Comparison of ENCODE assay signal across 12 cellular contexts in genomic region chr7:131196808-131197207, GRCh38.
A peak's percentile ranks its signal among the peaks of the same experiment; 100 is the strongest.
DNase-seq lines count a peak whose midpoint lies in the region; ATAC-seq and TF ChIP-seq lines count a peak whose summit lies in the region.
"Had no signal": no experiment of that assay in that cellular context is flagged by ENCODE, and none has a peak within 500 bp of the region (broad histone marks: within the 10 kb centered on the region; RNA-seq: fewer than 3 reads in every experiment).

No MANE protein-coding gene starts in this region.

- no peaks in the 10 kb centered on the region for H3K36me3 ChIP-seq in HAP-1 (replicated peaks)
- no peaks in the 10 kb centered on the region for H3K36me3 ChIP-seq in neural progenitor cell

- in situ Hi-C loops in HAP-1 (cut with MboI; ENCODE audit: low sequenced_read_pairs): no loop called here

- no peak overlapping the region for H3K4me3 ChIP-seq in HAP-1
- no peak overlapping the region for H3K4me3 ChIP-seq in epithelial cell of esophagus (ENCODE audit: low read length)
- H3K4me3 ChIP-seq in neural progenitor cell: no peak overlapping the region

- no peaks in the 10 kb centered on the region for H3F3A ChIP-seq in neural progenitor cell (ENCODE audit: low read depth)

- H3K4me3 Mint-ChIP-seq in neural progenitor cell (no peak overlapping the region), progenitor cell of endocrine pancreas (ENCODE audit: low read depth) (no peak overlapping the region)
- H3K4me3 Mint-ChIP-seq: activated CD4-positive, alpha-beta memory T cell treated with anti-CD3 and anti-CD28 coated beads for 36 hours; activated naive CD8-positive, alpha-beta T cell; naive B cell; T-helper 17 cell had no signal

- H3K27ac ChIP-seq in neural progenitor cell: no peak overlapping the region
- H3K27ac ChIP-seq: HL-60 had no signal

- DNase-seq in HAP-1 (ENCODE audit: low spot score in 2 of 2): peak; percentile 14 to 39
- peak; percentile 79 for DNase-seq in NCI-H748 treated with DMSO at 0.1 percent for 48 hours (lab: John Stamatoyannopoulos, UW)
- DNase-seq in epithelial cell of esophagus (ENCODE audit: low read depth): peak; percentile 48
- DNase-seq in neural progenitor cell (ENCODE audit: low spot score): peak; percentile 66
- DNase-seq in SIG-M5 (lab: John Stamatoyannopoulos, UW): no peak
- no peak for DNase-seq in progenitor cell of endocrine pancreas (ENCODE audit: low spot score, unreplicated experiment)
- DNase-seq: activated CD4-positive, alpha-beta memory T cell treated with anti-CD3 and anti-CD28 coated beads for 36 hours; naive B cell; T-helper 17 cell had no signal

- no peaks in the 10 kb centered on the region for H3K36me3 Mint-ChIP-seq in neural progenitor cell
- no peaks in the 10 kb centered on the region for H3K36me3 Mint-ChIP-seq in progenitor cell of endocrine pancreas (ENCODE audit: insufficient read depth)
- H3K36me3 Mint-ChIP-seq: activated CD4-positive, alpha-beta memory T cell treated with anti-CD3 and anti-CD28 coated beads for 36 hours; activated naive CD8-positive, alpha-beta T cell; naive B cell had no signal

- no peak for TF ChIP-seq CTCF in epithelial cell of esophagus (IDR thresholded peaks at IDR 0.05; ENCODE audit: insufficient read depth, low read depth, low read length, missing control alignments)
- no peak for TF ChIP-seq CTCF in neural progenitor cell (IDR thresholded peaks at IDR 0.05)
- no peak for TF ChIP-seq CTCF in progenitor cell of endocrine pancreas (IDR thresholded peaks at IDR 0.05; ENCODE audit: unreplicated experiment)

- H3K27ac Mint-ChIP-seq in neural progenitor cell (no peak overlapping the region), progenitor cell of endocrine pancreas (no peak overlapping the region)
- H3K27ac Mint-ChIP-seq: activated CD4-positive, alpha-beta memory T cell treated with anti-CD3 and anti-CD28 coated beads for 36 hours; activated naive CD8-positive, alpha-beta T cell; T-helper 17 cell had no signal

- peaks cover 3% of the 10 kb centered on the region for H3K27me3 Mint-ChIP-seq in neural progenitor cell (ENCODE audit: insufficient read depth, low read depth)
- no peaks in the 10 kb centered on the region for H3K27me3 Mint-ChIP-seq in progenitor cell of endocrine pancreas
- H3K27me3 Mint-ChIP-seq: activated CD4-positive, alpha-beta memory T cell treated with anti-CD3 and anti-CD28 coated beads for 36 hours; activated naive CD8-positive, alpha-beta T cell; naive B cell; T-helper 17 cell had no signal

- H3K4me1 Mint-ChIP-seq in neural progenitor cell (peaks cover 6% of the 10 kb centered on the region), progenitor cell of endocrine pancreas (ENCODE audit: low read depth) (peaks cover 5% of the 10 kb centered on the region)
- H3K4me1 Mint-ChIP-seq: naive B cell had no signal

- no peak overlapping the region for H2AFZ ChIP-seq in neural progenitor cell (replicated peaks)

- H3K79me2 ChIP-seq in neural progenitor cell (ENCODE audit: low read depth): no peaks in the 10 kb centered on the region

- H3K9ac ChIP-seq in neural progenitor cell: no peak overlapping the region

- H3K27me3 ChIP-seq in HAP-1 (ENCODE audit: low read depth) (no peaks in the 10 kb centered on the region), neural progenitor cell (no peaks in the 10 kb centered on the region)

- no peak overlapping the region for H3K4me2 ChIP-seq in neural progenitor cell

- no peaks in the 10 kb centered on the region for H3K9me3 Mint-ChIP-seq in neural progenitor cell
- H3K9me3 Mint-ChIP-seq in progenitor cell of endocrine pancreas (ENCODE audit: low read depth): no peaks in the 10 kb centered on the region
- H3K9me3 Mint-ChIP-seq: activated CD4-positive, alpha-beta memory T cell treated with anti-CD3 and anti-CD28 coated beads for 36 hours; naive B cell had no signal

- H3K9me3 ChIP-seq in HAP-1: no peaks in the 10 kb centered on the region
- H3K9me3 ChIP-seq in neural progenitor cell (ENCODE audit: low read depth): no peaks in the 10 kb centered on the region

- H3K4me1 ChIP-seq in HAP-1: peaks cover 7% of the 10 kb centered on the region
- H3K4me1 ChIP-seq in neural progenitor cell: no peaks in the 10 kb centered on the region

- H4K20me1 ChIP-seq in neural progenitor cell (ENCODE audit: low read depth): no peaks in the 10 kb centered on the region

- ATAC-seq in GM21423 (IDR thresholded peaks at IDR 0.05; ENCODE audit: unreplicated experiment): no peak
- ATAC-seq: T-helper 17 cell had no signal

Comparison
In these comparisons a context has a peak if more than half of its experiments do, and no peak if none do; other contexts are left out.
1. DNase-seq: peak in HAP-1 (2 of 2), NCI-H748 treated with DMSO at 0.1 percent for 48 hours (single experiment), epithelial cell of esophagus (single experiment) and neural progenitor cell (single experiment); none in SIG-M5 (single experiment) and progenitor cell of endocrine pancreas (single experiment).